ENCODE assay signal across 8 cellular contexts in the genomic region with DNA sequence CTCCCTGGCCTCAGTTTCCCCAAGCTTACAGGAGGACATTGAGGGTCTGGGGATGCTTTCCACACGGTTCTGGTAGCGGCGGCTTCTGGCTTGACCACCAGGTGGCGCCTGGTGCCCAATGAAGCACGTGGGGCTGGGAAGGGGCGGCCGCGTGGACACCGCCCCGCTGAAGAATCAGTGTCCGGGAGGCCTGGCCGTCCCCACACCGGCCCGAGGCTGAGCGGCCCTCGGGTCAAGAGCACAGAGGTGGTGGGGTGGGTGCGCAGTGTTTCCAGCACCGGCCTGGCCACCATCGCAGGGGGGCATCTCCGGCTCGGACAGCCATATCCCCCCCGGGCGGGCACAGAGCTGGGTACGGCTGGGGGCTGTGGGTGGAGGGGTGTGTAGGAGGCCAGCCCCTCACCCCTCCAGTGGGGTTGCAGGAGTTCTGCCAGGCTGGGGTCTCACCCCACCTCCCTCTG. TPM values are rescaled to one million over a fixed set of nuclear protein-coding genes. Genes with fewer than 3 reads are reported as not detected.
DNase-seq lines count a peak whose midpoint lies in the region; ATAC-seq and TF ChIP-seq lines count a peak whose summit lies in the region.

No MANE protein-coding gene starts in this region.

- H3K4me3 ChIP-seq in H7 (ENCODE audit: insufficient read depth, low read depth, low read length) (no peak overlapping the region), psoas muscle (peak overlapping the region; percentile 33), vagina (no peak overlapping the region)

- no peaks in the 10 kb centered on the region for H3K36me3 Mint-ChIP-seq in activated naive CD4-positive, alpha-beta T cell treated with anti-CD3 and anti-CD28 coated beads for 36 hours (ENCODE audit: low read depth)

- intact Hi-C loops in activated naive CD4-positive, alpha-beta T cell treated with anti-CD3 and anti-CD28 coated beads for 36 hours (cut with micrococcal nuclease), result loop anchor here (1.0 to 2.0 kb wide), 3 partner anchors 174 to 420 kb away; a partner anchor contains a TSS
- intact Hi-C loops in head of caudate nucleus (cut with DNase I), result loop anchor here (5.0 to 10.0 kb wide), 3 partner anchors 175 to 422 kb away; a partner anchor contains a TSS
- intact Hi-C loops in psoas muscle (cut with DNase I), result loop anchor here (1.0 to 5.0 kb wide), 2 partner anchors 192 to 420 kb away; no protein-coding TSS in a partner anchor
- intact Hi-C loops in vagina (cut with DNase I), result loop anchor here (5.0 to 10.0 kb wide), 4 partner anchors 142 to 422 kb away; a partner anchor contains a TSS

- H3K4me1 ChIP-seq in psoas muscle (no peaks in the 10 kb centered on the region), vagina (peaks cover 23% of the 10 kb centered on the region)

- H3K4me1 Mint-ChIP-seq in activated naive CD4-positive, alpha-beta T cell treated with anti-CD3 and anti-CD28 coated beads for 36 hours (ENCODE audit: low read depth), result no peaks in the 10 kb centered on the region

- in situ Hi-C loops in SK-MEL-5 (cut with HindIII; ENCODE audit: low pct_unique_long_range_greater_than_20kb, low sequenced_read_pairs), result no loop called here

- peak; percentile 72 to 86 (median 77) for ATAC-seq in psoas muscle
- ATAC-seq in HG03378 (IDR thresholded peaks at IDR 0.05; ENCODE audit: unreplicated experiment), result no peak

- H3K9me3 ChIP-seq in psoas muscle, result no peaks in the 10 kb centered on the region
- no peaks in the 10 kb centered on the region for H3K9me3 ChIP-seq in vagina

- no peak overlapping the region for H3K4me3 Mint-ChIP-seq in activated naive CD4-positive, alpha-beta T cell treated with anti-CD3 and anti-CD28 coated beads for 36 hours

- WGBS in psoas muscle, 3 donors, result 13 to 20% (median 15%) methylated on average over 22 to 24 of the region's 24 CpGs

- TF ChIP-seq CTCF in AG09319 (IDR thresholded peaks at IDR 0.05; ENCODE audit: low read depth, low read length), result peak; percentile 83
- TF ChIP-seq CTCF in psoas muscle (IDR thresholded peaks at IDR 0.05), result peak; percentile 93
- peak; percentile 89 to 96 (median 96) for TF ChIP-seq CTCF in vagina (IDR thresholded peaks at IDR 0.05)

- no peaks in the 10 kb centered on the region for H3K27me3 ChIP-seq in H7 (ENCODE audit: control insufficient read depth, insufficient read depth, low read length)
- H3K27me3 ChIP-seq in psoas muscle (ENCODE audit: insufficient read depth in 3 of 3, low read length in 2 of 3), result no peaks in the 10 kb centered on the region
- no peaks in the 10 kb centered on the region for H3K27me3 ChIP-seq in vagina

- no peak overlapping the region for H3K27ac ChIP-seq in psoas muscle
- peak overlapping the region; percentile 13 for H3K27ac ChIP-seq in vagina

- DNase-seq in AG09319 (ENCODE audit: extremely low read depth, low read depth) (no peak), H7 (peak; percentile 98), SK-MEL-5 (ENCODE audit: low read depth, low spot score) (peak; percentile 80), head of caudate nucleus (peak in 40 of 42 donors; percentile 63 to 92 (median 80)), psoas muscle (peak; percentile 81 to 90), vagina (ENCODE audit: extremely low spot score in 2 of 2) (no peak)
- DNase-seq in activated naive CD4-positive, alpha-beta T cell treated with anti-CD3 and anti-CD28 coated beads for 36 hours, result peak; percentile 80

- CTCF ChIA-PET in activated naive CD4-positive, alpha-beta T cell treated with anti-CD3 and anti-CD28 coated beads for 36 hours (lab: Charles Lee), result interaction anchor here (0.6 to 11.6 kb wide), 19 partner anchors 19 to 419 kb away, joined by 3 to 209 read pairs (median 5); a partner anchor contains a TSS

- H3K27ac Mint-ChIP-seq in activated naive CD4-positive, alpha-beta T cell treated with anti-CD3 and anti-CD28 coated beads for 36 hours, result no peak overlapping the region

- no peaks in the 10 kb centered on the region for H3K9me3 Mint-ChIP-seq in activated naive CD4-positive, alpha-beta T cell treated with anti-CD3 and anti-CD28 coated beads for 36 hours

- H3K36me3 ChIP-seq in H7 (replicated peaks; ENCODE audit: control insufficient read depth, insufficient read depth, low read length) (no peaks in the 10 kb centered on the region), psoas muscle (ENCODE audit: insufficient read depth in 1 of 2, low read depth in 1 of 2) (no peaks in the 10 kb centered on the region), vagina (no peaks in the 10 kb centered on the region)

- TF ChIP-seq POLR2A in vagina (IDR thresholded peaks at IDR 0.05), result no peak

- no peaks in the 10 kb centered on the region for H3K27me3 Mint-ChIP-seq in activated naive CD4-positive, alpha-beta T cell treated with anti-CD3 and anti-CD28 coated beads for 36 hours (ENCODE audit: low read depth)

RNA-seq across cellular contexts. Expression of a gene that starts 27.8 kb away (rescaled TPM):
- total RNA-seq in H7 (2014; rRNA removed; shearing (Covaris generic)), result 1.2 and 7.8 TPM in 2 replicates
- total RNA-seq in SK-MEL-5 (2014; rRNA removed; shearing (Covaris generic)), result 10.6 and 12.2 TPM in 2 replicates
- polyA plus RNA-seq in SK-MEL-5 (2015; cell fraction: cytosol; rRNA removed), result 12.2 and 13.8 TPM in 2 replicates
- polyA plus RNA-seq in SK-MEL-5 (2015; cell fraction: nucleus; rRNA removed), result 8.0 and 13.0 TPM in 2 replicates
- total RNA-seq in activated naive CD4-positive, alpha-beta T cell treated with anti-CD3 and anti-CD28 coated beads for 36 hours, result 1 to 10 TPM; 4.9 to 6.5 TPM
- 10 to 100 TPM; 37.3 to 55.8 (median 46.2) TPM for total RNA-seq in psoas muscle
- 10 to 100 TPM; 11.0 to 30.6 (median 12.1) TPM for polyA plus RNA-seq in psoas muscle
- 13.5 TPM for total RNA-seq in vagina

Comparison
In these comparisons a context has a peak if more than half of its experiments do, and no peak if none do; other contexts are left out.
1. DNase-seq: peak in H7 (single experiment), SK-MEL-5 (single experiment), activated naive CD4-positive, alpha-beta T cell treated with anti-CD3 and anti-CD28 coated beads for 36 hours (single experiment), head of caudate nucleus (40 of 42) and psoas muscle (2 of 2); none in AG09319 (single experiment) and vagina (0 of 2).
2. Peak in every context shown above with its lines, with median percentiles within 50 percentile points of each other: CTCF ChIP-seq.